Comparison of ENCODE assay signal across 1 cellular context in the genomic region with DNA sequence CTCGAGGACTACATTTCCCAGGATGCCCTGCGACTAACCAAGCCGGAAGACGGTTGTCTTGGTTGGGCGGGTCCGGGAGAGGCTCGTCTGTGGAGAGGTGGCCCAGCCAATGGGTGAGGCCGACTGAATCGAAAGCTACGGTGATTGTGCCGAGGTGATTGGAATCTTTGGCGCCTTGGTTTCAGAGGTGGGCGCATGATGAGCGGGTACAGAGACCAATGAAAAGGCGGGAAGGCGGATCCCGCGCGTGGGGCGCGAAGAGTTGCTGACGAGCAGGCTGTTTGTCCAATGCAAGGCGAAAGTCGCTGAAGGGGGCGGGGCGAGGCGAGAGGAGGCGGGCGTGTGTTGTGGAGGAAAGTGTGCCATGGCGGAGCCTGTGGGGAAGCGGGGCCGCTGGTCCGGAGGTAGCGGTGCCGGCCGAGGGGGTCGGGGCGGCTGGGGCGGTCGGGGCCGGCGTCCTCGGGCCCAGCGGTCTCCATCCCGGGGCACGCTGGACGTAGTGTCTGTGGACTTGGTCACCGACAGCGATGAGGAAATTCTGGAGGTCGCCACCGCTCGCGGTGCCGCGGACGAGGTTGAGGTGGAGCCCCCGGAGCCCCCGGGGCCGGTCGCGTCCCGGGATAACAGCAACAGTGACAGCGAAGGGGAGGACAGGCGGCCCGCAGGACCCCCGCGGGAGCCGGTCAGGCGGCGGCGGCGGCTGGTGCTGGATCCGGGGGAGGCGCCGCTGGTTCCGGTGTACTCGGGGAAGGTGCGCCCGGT.
A peak's percentile ranks its signal among the peaks of the same experiment; 100 is the strongest.
TF ChIP-seq lines count a peak whose summit lies in the region.

Gene NFATC2IP, plus strand, starts transcription at position 290 of the 762 bp plus-strand sequence. Its CDS starts 75 bp downstream, at position 365.

TF ChIP-seq in HepG2, 621 proteins besides CTCF, POLR2A, EP300 and RAD21 (continued from another document and continues in another):
- TF ChIP-seq NFE2L2 (IDR thresholded peaks at IDR 0.05; ENCODE audit: low read length) (no peak), BRD4 (CRISPR knock-in tag; IDR thresholded peaks at IDR 0.05) (peak; percentile 80; the same call in 1 of the 2 replicates), HNRNPL (IDR thresholded peaks at IDR 0.05; ENCODE audit: low read depth, low read length) (0 out of 2 replicates have a peak, but pooled peaks have one; percentile 61), RBM39 (IDR thresholded peaks at IDR 0.05; ENCODE audit: low read depth, low read length, poor library complexity, severe bottlenecking) (peak; percentile 10), ZNF124 (CRISPR knock-in tag; IDR thresholded peaks at IDR 0.05) (peak; percentile 71), MEIS1 (CRISPR knock-in tag; IDR thresholded peaks at IDR 0.05; ENCODE audit: borderline replicate concordance) (peak; percentile 92; the same call in 1 of the 2 replicates), ZFX (CRISPR knock-in tag; IDR thresholded peaks at IDR 0.05; ENCODE audit: low read depth) (peak; percentile 79; the same call in 1 of the 2 replicates), HCFC1 (IDR thresholded peaks at IDR 0.05; ENCODE audit: low read depth, low read length) (peak; percentile 95), NKX3-1 (CRISPR knock-in tag; IDR thresholded peaks at IDR 0.05) (peak; percentile 59; the same call in 1 of the 2 replicates), CCDC6 (CRISPR knock-in tag; IDR thresholded peaks at IDR 0.05) (0 out of 2 replicates have a peak, but pooled peaks have one; percentile 55), SUZ12 (IDR thresholded peaks at IDR 0.05; ENCODE audit: low read depth, low read length) (peak; percentile 84; the same call in 1 of the 2 replicates), ZNF317 (CRISPR knock-in tag; IDR thresholded peaks at IDR 0.05) (no peak), ZMYM3 (CRISPR knock-in tag; IDR thresholded peaks at IDR 0.05) (no peak), TFDP2 (CRISPR knock-in tag; IDR thresholded peaks at IDR 0.05) (peak; percentile 99), ZNF142 (CRISPR knock-in tag; IDR thresholded peaks at IDR 0.05) (peak; percentile 49; the same call in 1 of the 2 replicates), ZNF556 (CRISPR knock-in tag; IDR thresholded peaks at IDR 0.05; ENCODE audit: borderline replicate concordance) (0 out of 2 replicates have a peak, but pooled peaks have one; percentile 37), ZC3H13 (CRISPR knock-in tag; IDR thresholded peaks at IDR 0.05) (peak; percentile 63; the same call in 1 of the 2 replicates), ZNF121 (CRISPR knock-in tag; IDR thresholded peaks at IDR 0.05) (0 out of 2 replicates have a peak, but pooled peaks have one; percentile 6), POLR2AphosphoS5 (IDR thresholded peaks at IDR 0.05; ENCODE audit: low read depth, low read length) (peak; percentile 69), ZNF180 (CRISPR knock-in tag; IDR thresholded peaks at IDR 0.05; ENCODE audit: borderline replicate concordance, low read depth) (no peak), MYC (CRISPR knock-in tag; IDR thresholded peaks at IDR 0.05; ENCODE audit: borderline replicate concordance) (peak; percentile 29; the same call in 1 of the 2 replicates), ZNF616 (CRISPR knock-in tag; IDR thresholded peaks at IDR 0.05; ENCODE audit: low read depth) (0 out of 2 replicates have a peak, but pooled peaks have one; percentile 69), TCF12 (IDR thresholded peaks at IDR 0.05) (no peak), TCF12 (CRISPR knock-in tag; IDR thresholded peaks at IDR 0.05) (peak; percentile 51; the same call in 1 of the 2 replicates), ZNF143 (CRISPR knock-in tag; IDR thresholded peaks at IDR 0.05) (peak; percentile 96), ELF3 (CRISPR knock-in tag; IDR thresholded peaks at IDR 0.05) (peak; percentile 96), ZNF788 (CRISPR knock-in tag; IDR thresholded peaks at IDR 0.05; ENCODE audit: borderline replicate concordance) (peak; percentile 31; the same call in 1 of the 2 replicates), FOSL2 (CRISPR knock-in tag; IDR thresholded peaks at IDR 0.05) (0 out of 2 replicates have a peak, but pooled peaks have one; percentile 24), KAT8 (CRISPR knock-in tag; IDR thresholded peaks at IDR 0.05) (peak; percentile 76)
- TF ChIP-seq, protein P1, sequence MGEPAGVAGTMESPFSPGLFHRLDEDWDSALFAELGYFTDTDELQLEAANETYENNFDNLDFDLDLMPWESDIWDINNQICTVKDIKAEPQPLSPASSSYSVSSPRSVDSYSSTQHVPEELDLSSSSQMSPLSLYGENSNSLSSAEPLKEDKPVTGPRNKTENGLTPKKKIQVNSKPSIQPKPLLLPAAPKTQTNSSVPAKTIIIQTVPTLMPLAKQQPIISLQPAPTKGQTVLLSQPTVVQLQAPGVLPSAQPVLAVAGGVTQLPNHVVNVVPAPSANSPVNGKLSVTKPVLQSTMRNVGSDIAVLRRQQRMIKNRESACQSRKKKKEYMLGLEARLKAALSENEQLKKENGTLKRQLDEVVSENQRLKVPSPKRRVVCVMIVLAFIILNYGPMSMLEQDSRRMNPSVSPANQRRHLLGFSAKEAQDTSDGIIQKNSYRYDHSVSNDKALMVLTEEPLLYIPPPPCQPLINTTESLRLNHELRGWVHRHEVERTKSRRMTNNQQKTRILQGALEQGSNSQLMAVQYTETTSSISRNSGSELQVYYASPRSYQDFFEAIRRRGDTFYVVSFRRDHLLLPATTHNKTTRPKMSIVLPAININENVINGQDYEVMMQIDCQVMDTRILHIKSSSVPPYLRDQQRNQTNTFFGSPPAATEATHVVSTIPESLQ (CRISPR knock-in tag; conservative IDR thresholded peaks at IDR 0.05): no peak
- TF ChIP-seq, protein P2, sequence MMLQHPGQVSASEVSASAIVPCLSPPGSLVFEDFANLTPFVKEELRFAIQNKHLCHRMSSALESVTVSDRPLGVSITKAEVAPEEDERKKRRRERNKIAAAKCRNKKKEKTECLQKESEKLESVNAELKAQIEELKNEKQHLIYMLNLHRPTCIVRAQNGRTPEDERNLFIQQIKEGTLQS (CRISPR knock-in tag; IDR thresholded peaks at IDR 0.05): no peak
- TF ChIP-seq, protein P3, sequence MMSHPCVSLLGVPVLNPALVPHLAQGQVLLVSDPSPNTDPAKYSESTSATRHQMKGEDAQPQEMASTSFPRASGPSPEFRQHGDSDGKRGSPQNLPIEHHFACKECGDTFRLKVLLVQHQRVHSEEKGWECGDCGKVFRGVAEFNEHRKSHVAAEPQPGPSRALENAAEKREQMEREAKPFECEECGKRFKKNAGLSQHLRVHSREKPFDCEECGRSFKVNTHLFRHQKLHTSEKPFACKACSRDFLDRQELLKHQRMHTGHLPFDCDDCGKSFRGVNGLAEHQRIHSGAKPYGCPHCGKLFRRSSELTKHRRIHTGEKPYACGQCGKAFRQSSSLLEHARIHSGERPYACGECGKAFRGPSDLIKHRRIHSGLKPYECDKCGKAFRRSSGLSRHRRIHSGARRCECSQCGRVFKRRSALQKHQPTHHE (CRISPR knock-in tag; IDR thresholded peaks at IDR 0.05; ENCODE audit: borderline replicate concordance): 0 out of 2 replicates have a peak, but pooled peaks have one; percentile 43
- TF ChIP-seq, protein P4, sequence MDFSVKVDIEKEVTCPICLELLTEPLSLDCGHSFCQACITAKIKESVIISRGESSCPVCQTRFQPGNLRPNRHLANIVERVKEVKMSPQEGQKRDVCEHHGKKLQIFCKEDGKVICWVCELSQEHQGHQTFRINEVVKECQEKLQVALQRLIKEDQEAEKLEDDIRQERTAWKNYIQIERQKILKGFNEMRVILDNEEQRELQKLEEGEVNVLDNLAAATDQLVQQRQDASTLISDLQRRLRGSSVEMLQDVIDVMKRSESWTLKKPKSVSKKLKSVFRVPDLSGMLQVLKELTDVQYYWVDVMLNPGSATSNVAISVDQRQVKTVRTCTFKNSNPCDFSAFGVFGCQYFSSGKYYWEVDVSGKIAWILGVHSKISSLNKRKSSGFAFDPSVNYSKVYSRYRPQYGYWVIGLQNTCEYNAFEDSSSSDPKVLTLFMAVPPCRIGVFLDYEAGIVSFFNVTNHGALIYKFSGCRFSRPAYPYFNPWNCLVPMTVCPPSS (IDR thresholded peaks at IDR 0.05): no peak
- TF ChIP-seq, protein P5, sequence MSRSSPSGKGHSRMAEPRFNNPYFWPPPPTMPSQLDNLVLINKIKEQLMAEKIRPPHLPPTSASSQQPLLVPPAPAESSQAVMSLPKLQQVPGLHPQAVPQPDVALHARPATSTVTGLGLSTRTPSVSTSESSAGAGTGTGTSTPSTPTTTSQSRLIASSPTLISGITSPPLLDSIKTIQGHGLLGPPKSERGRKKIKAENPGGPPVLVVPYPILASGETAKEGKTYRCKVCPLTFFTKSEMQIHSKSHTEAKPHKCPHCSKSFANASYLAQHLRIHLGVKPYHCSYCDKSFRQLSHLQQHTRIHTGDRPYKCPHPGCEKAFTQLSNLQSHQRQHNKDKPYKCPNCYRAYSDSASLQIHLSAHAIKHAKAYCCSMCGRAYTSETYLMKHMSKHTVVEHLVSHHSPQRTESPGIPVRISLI (CRISPR knock-in tag; IDR thresholded peaks at IDR 0.05; ENCODE audit: borderline replicate concordance): peak; percentile 28; the same call in 1 of the 2 replicates
- TF ChIP-seq, protein P6, sequence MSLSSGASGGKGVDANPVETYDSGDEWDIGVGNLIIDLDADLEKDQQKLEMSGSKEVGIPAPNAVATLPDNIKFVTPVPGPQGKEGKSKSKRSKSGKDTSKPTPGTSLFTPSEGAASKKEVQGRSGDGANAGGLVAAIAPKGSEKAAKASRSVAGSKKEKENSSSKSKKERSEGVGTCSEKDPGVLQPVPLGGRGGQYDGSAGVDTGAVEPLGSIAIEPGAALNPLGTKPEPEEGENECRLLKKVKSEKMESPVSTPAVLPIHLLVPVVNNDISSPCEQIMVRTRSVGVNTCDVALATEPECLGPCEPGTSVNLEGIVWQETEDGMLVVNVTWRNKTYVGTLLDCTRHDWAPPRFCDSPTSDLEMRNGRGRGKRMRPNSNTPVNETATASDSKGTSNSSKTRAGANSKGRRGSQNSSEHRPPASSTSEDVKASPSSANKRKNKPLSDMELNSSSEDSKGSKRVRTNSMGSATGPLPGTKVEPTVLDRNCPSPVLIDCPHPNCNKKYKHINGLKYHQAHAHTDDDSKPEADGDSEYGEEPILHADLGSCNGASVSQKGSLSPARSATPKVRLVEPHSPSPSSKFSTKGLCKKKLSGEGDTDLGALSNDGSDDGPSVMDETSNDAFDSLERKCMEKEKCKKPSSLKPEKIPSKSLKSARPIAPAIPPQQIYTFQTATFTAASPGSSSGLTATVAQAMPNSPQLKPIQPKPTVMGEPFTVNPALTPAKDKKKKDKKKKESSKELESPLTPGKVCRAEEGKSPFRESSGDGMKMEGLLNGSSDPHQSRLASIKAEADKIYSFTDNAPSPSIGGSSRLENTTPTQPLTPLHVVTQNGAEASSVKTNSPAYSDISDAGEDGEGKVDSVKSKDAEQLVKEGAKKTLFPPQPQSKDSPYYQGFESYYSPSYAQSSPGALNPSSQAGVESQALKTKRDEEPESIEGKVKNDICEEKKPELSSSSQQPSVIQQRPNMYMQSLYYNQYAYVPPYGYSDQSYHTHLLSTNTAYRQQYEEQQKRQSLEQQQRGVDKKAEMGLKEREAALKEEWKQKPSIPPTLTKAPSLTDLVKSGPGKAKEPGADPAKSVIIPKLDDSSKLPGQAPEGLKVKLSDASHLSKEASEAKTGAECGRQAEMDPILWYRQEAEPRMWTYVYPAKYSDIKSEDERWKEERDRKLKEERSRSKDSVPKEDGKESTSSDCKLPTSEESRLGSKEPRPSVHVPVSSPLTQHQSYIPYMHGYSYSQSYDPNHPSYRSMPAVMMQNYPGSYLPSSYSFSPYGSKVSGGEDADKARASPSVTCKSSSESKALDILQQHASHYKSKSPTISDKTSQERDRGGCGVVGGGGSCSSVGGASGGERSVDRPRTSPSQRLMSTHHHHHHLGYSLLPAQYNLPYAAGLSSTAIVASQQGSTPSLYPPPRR (CRISPR knock-in tag; IDR thresholded peaks at IDR 0.05; ENCODE audit: borderline replicate concordance): peak; percentile 68; the same call in 1 of the 2 replicates
